8 cellular contexts compared by ENCODE assay signal in genomic region chr9:33076360-33077004, GRCh38. TPM values are rescaled to one million over a fixed set of nuclear protein-coding genes. Genes with fewer than 3 reads are reported as not detected.
DNase-seq lines count a peak whose midpoint lies in the region; ATAC-seq and TF ChIP-seq lines count a peak whose summit lies in the region.

SMU1 (minus strand) TSS chr9:33076674; CDS start chr9:33076608, 66 bp downstream.

- H3K36me3 ChIP-seq in ACC112 (ENCODE audit: insufficient read depth, low read length) = peaks cover 12% of the 10 kb centered on the region; the same call in 1 of the 2 replicates
- H3K36me3 ChIP-seq in breast epithelium = no peaks in the 10 kb centered on the region
- H3K36me3 ChIP-seq in skeletal muscle tissue (ENCODE audit: control insufficient read depth in 3 of 3, insufficient read depth in 3 of 3, low read length in 3 of 3) = peaks cover 15 to 21% (median 18%) of the 10 kb centered on the region in 3 donors

- H2AFZ ChIP-seq in ACC112 (ENCODE audit: low read length, unreplicated experiment) = peak within 1 kb of the TSS; percentile 75

- H3K4me1 ChIP-seq in ACC112 (ENCODE audit: control insufficient read depth, insufficient read depth, low read length, unreplicated experiment) (peaks cover 7% of the 10 kb centered on the region), breast epithelium (no peaks in the 10 kb centered on the region), skeletal muscle tissue (ENCODE audit: control insufficient read depth in 3 of 3, insufficient read depth in 3 of 3, low read length in 3 of 3) (peaks cover 11 to 18% (median 14%) of the 10 kb centered on the region in 3 donors)

- peak; percentile 91 for ATAC-seq in GM18870 (IDR thresholded peaks at IDR 0.05; ENCODE audit: unreplicated experiment)
- peak; percentile 98 for ATAC-seq in HG03135 (IDR thresholded peaks at IDR 0.05; ENCODE audit: unreplicated experiment)

- H3K27ac ChIP-seq in ACC112 (ENCODE audit: low read depth, low read length) (peak within 1 kb of the TSS; percentile 82), VCaP (peak within 1 kb of the TSS; percentile 78), breast epithelium (peak within 1 kb of the TSS; percentile 96), skeletal muscle tissue (ENCODE audit: low read depth, low read length) (peak within 1 kb of the TSS; percentile 98)

- intact Hi-C loops in breast epithelium (cut with DNase I; ENCODE audit: low total_unique reads) = no loop called here

- peak within 1 kb of the TSS; percentile 99 to 100 (median 100) for H3K9ac ChIP-seq in skeletal muscle tissue (ENCODE audit: low read depth in 1 of 3, low read length in 3 of 3)

- peak; percentile 67 for TF ChIP-seq POLR2A in breast epithelium (IDR thresholded peaks at IDR 0.05)

- H3K27me3 ChIP-seq in ACC112 (ENCODE audit: insufficient read depth, low read length) = no peaks in the 10 kb centered on the region
- no peaks in the 10 kb centered on the region for H3K27me3 ChIP-seq in breast epithelium
- H3K27me3 ChIP-seq in skeletal muscle tissue (ENCODE audit: control insufficient read depth in 3 of 3, insufficient read depth in 3 of 3, low read length in 3 of 3) = no peaks in the 10 kb centered on the region

- TF ChIP-seq CTCF in VCaP (conservative IDR thresholded peaks at IDR 0.05) = no peak
- no peak for TF ChIP-seq CTCF in breast epithelium (IDR thresholded peaks at IDR 0.05)

- DNase-seq in NCI-H2196 treated with DMSO at 0.1 percent for 48 hours (lab: John Stamatoyannopoulos, UW; ENCODE audit: unreplicated experiment) (peak; percentile 91), breast epithelium (ENCODE audit: low spot score in 2 of 2) (peak; percentile 96 to 97)

- H3K9me3 ChIP-seq in breast epithelium (no peaks in the 10 kb centered on the region), iPS-18c (ENCODE audit: control insufficient read depth, insufficient read depth, low read length) (no peaks in the 10 kb centered on the region), skeletal muscle tissue (ENCODE audit: control insufficient read depth in 3 of 3, low read length in 3 of 3) (no peaks in the 10 kb centered on the region)

- peaks cover 36% of the 10 kb centered on the region for H3K79me2 ChIP-seq in ACC112 (ENCODE audit: control insufficient read depth, insufficient read depth, low read length, unreplicated experiment)

- H3K4me3 ChIP-seq in ACC112 (ENCODE audit: low read depth, low read length) (peak within 1 kb of the TSS; percentile 96), breast epithelium (peak within 1 kb of the TSS; percentile 71 to 84 (median 83)), iPS-18c (ENCODE audit: insufficient read depth, low read depth, low read length) (peak within 1 kb of the TSS; percentile 95), skeletal muscle tissue (ENCODE audit: low read length in 3 of 3) (peak within 1 kb of the TSS; percentile 98 to 100 (median 99))

RNA-seq across cellular contexts. Expression of gene SMU1, which starts in this region (rescaled TPM):
- total RNA-seq in breast epithelium (10 to 100 TPM; 19.8 to 22.1 (median 21.0) TPM), skeletal muscle tissue (30.3 TPM)

Comparison
In these comparisons a context has a peak if more than half of its experiments do, and no peak if none do; other contexts are left out.
1. Peak in every context shown above with its lines: DNase-seq, ATAC-seq, H3K4me3 ChIP-seq and H3K27ac ChIP-seq.